ENCODE assay signal across 1 cellular context in the genomic region with DNA sequence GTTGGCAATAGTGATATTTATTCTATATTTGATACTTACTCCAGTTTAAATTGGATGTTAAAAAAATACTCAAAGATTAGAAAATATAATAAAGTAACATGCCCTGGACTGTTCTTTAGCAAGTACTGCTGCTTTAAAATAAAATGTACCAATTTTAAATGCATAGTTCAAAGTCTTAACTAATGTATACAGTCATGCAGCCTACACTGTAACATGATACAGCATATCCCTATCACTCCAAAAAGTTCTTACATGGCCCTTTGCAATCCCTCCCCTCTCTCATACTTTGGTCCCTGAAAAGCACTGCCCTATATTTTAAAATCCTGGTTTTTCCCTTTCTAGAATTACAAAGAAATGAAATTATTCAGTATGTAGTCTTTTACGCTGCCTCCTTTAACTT.
TF ChIP-seq lines count a peak whose summit lies in the region.

No MANE protein-coding gene starts in this region.

TF ChIP-seq in IMR-90, 13 proteins besides CTCF, POLR2A, EP300 and RAD21:
- TF ChIP-seq CHD1 (IDR thresholded peaks at IDR 0.05; ENCODE audit: low read depth, low read length) (no peak), CEBPB (IDR thresholded peaks at IDR 0.05; ENCODE audit: low read depth, low read length) (no peak), FOS (IDR thresholded peaks at IDR 0.05; ENCODE audit: low read depth, low read length) (no peak), RFX5 (IDR thresholded peaks at IDR 0.05; ENCODE audit: low read depth, low read length) (no peak), MAZ (IDR thresholded peaks at IDR 0.05; ENCODE audit: borderline replicate concordance, low read depth, low read length) (no peak), MAFK (IDR thresholded peaks at IDR 0.05; ENCODE audit: low read depth, low read length) (no peak), USF2 (IDR thresholded peaks at IDR 0.05; ENCODE audit: low read depth, low read length) (no peak), MXI1 (IDR thresholded peaks at IDR 0.05; ENCODE audit: borderline replicate concordance, low read depth, low read length) (no peak), RCOR1 (IDR thresholded peaks at IDR 0.05; ENCODE audit: insufficient replicate concordance, low read length) (no peak), NFE2L2 (IDR thresholded peaks at IDR 0.05; ENCODE audit: low read depth, low read length) (no peak), SMC3 (IDR thresholded peaks at IDR 0.05; ENCODE audit: low read depth, low read length) (no peak)
- TF ChIP-seq, protein P1, sequence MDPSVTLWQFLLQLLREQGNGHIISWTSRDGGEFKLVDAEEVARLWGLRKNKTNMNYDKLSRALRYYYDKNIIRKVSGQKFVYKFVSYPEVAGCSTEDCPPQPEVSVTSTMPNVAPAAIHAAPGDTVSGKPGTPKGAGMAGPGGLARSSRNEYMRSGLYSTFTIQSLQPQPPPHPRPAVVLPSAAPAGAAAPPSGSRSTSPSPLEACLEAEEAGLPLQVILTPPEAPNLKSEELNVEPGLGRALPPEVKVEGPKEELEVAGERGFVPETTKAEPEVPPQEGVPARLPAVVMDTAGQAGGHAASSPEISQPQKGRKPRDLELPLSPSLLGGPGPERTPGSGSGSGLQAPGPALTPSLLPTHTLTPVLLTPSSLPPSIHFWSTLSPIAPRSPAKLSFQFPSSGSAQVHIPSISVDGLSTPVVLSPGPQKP (IDR thresholded peaks at IDR 0.05; ENCODE audit: borderline replicate concordance, low read depth, low read length), result no peak
